ENCODE assay signal across 25 cellular contexts in the genomic region with DNA sequence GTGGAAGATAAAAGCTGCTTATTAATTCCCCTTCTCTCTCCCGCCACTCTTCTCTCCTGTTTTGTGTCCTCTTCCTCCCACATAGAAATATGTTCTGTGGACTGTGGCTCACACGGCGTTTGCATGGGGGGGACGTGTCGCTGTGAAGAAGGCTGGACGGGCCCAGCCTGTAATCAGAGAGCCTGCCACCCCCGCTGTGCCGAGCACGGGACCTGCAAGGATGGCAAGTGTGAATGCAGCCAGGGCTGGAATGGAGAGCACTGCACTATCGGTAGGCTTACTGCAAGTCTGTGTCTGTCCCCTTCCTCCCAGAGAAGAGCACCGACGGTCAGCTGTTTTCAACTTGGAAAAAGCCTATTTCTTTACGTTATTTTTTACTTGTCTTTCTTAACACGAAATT.
"Had no signal": no experiment of that assay in that cellular context is flagged by ENCODE, and none has a peak within 500 bp of the region (broad histone marks: within the 10 kb centered on the region; RNA-seq: fewer than 3 reads in every experiment).

No MANE protein-coding gene starts in this region.

- H3K4me1 Mint-ChIP-seq: central memory CD8-positive, alpha-beta T cell; immature natural killer cell; naive B cell; stimulated activated naive B cell treated with anti-CD40 and anti-IgM and Interleukin-4, amounts not matched to agents 10 μg/mL and 1 μg/mL and 100 μg/mL, for 72 hours; stimulated activated naive CD8-positive, alpha-beta T cell treated with anti-CD3 and anti-CD28 coated beads, Interleukin-15, amount 100 ng/mL, for 72 hours had no signal

- H3K27me3 ChIP-seq: dorsolateral prefrontal cortex, esophagus muscularis mucosa, gastroesophageal sphincter, hepatocyte, testis, tibial nerve, upper lobe of right lung had no signal

- H3K79me2 ChIP-seq: hepatocyte had no signal

- H3K4me3 ChIP-seq: dorsolateral prefrontal cortex, esophagus muscularis mucosa, gastroesophageal sphincter, hepatocyte, left ventricle myocardium inferior, lower lobe of right lung, testis, tibial nerve, upper lobe of right lung had no signal

- ATAC-seq: gastroesophageal sphincter; left cardiac atrium; lower lobe of right lung; sciatic nerve; stimulated activated naive B cell treated with anti-CD40 and anti-IgM and Interleukin-4, amounts not matched to agents 10 μg/mL and 1 μg/mL and 100 μg/mL, for 72 hours; stimulated activated naive CD8-positive, alpha-beta T cell treated with anti-CD3 and anti-CD28 coated beads, Interleukin-15, amount 100 ng/mL, for 72 hours; upper lobe of right lung had no signal

- H3K4me3 Mint-ChIP-seq: central memory CD8-positive, alpha-beta T cell; immature natural killer cell; naive B cell; nephron; stimulated activated naive B cell treated with anti-CD40 and anti-IgM and Interleukin-4, amounts not matched to agents 10 μg/mL and 1 μg/mL and 100 μg/mL, for 72 hours; stimulated activated naive CD8-positive, alpha-beta T cell treated with anti-CD3 and anti-CD28 coated beads, Interleukin-15, amount 100 ng/mL, for 72 hours had no signal

- H3K36me3 ChIP-seq: left ventricle myocardium inferior, lower lobe of right lung, upper lobe of right lung had no signal

- H2AFZ ChIP-seq: hepatocyte had no signal

- FAIRE-seq: keratinocyte had no signal

- H3K9me3 Mint-ChIP-seq: central memory CD8-positive, alpha-beta T cell; nephron; stimulated activated naive B cell treated with anti-CD40 and anti-IgM and Interleukin-4, amounts not matched to agents 10 μg/mL and 1 μg/mL and 100 μg/mL, for 72 hours; stimulated activated naive CD8-positive, alpha-beta T cell treated with anti-CD3 and anti-CD28 coated beads, Interleukin-15, amount 100 ng/mL, for 72 hours had no signal

- DNase-seq: cortex of kidney; dorsolateral prefrontal cortex; effector memory CD4-positive, alpha-beta T cell; glutamatergic neuron; immature natural killer cell; left cardiac atrium; left ventricle myocardium inferior; lower lobe of right lung; mesenchymal stem cell; naive B cell; stimulated activated CD4-positive, alpha-beta T cell treated with anti-CD3 and anti-CD28 coated beads, Interleukin-2, amount 100 ng/mL, for 24 hours; stimulated activated CD4-positive, alpha-beta T cell treated with anti-CD3 and anti-CD28 coated beads, Interleukin-4, amount 100 ng/mL, for 4 hours; stimulated activated naive B cell treated with anti-CD40 and anti-IgM and Interleukin-4, amounts not matched to agents 10 μg/mL and 1 μg/mL and 100 μg/mL, for 72 hours; stimulated activated naive CD8-positive, alpha-beta T cell treated with anti-CD3 and anti-CD28 coated beads, Interleukin-15, amount 100 ng/mL, for 72 hours; testis; upper lobe of right lung had no signal

- H3K27ac ChIP-seq: dorsolateral prefrontal cortex, epithelial cell of prostate, esophagus muscularis mucosa, gastroesophageal sphincter, hepatocyte, left ventricle myocardium inferior, lower lobe of right lung, testis, tibial nerve, upper lobe of right lung had no signal

- H3K27me3 Mint-ChIP-seq: stimulated activated naive CD8-positive, alpha-beta T cell treated with anti-CD3 and anti-CD28 coated beads, Interleukin-15, amount 100 ng/mL, for 72 hours had no signal

- H3K4me2 ChIP-seq: hepatocyte had no signal

- H3K4me1 ChIP-seq: esophagus muscularis mucosa, gastroesophageal sphincter, lower lobe of right lung, testis, tibial nerve, upper lobe of right lung had no signal

- H3K27ac Mint-ChIP-seq: immature natural killer cell; naive B cell; nephron; stimulated activated naive B cell treated with anti-CD40 and anti-IgM and Interleukin-4, amounts not matched to agents 10 μg/mL and 1 μg/mL and 100 μg/mL, for 72 hours; stimulated activated naive CD8-positive, alpha-beta T cell treated with anti-CD3 and anti-CD28 coated beads, Interleukin-15, amount 100 ng/mL, for 72 hours had no signal

- H3K9me3 ChIP-seq: esophagus muscularis mucosa, gastroesophageal sphincter, left ventricle myocardium inferior, lower lobe of right lung, testis, tibial nerve, upper lobe of right lung had no signal

- H3K36me3 Mint-ChIP-seq: immature natural killer cell; naive B cell; stimulated activated naive B cell treated with anti-CD40 and anti-IgM and Interleukin-4, amounts not matched to agents 10 μg/mL and 1 μg/mL and 100 μg/mL, for 72 hours had no signal
